ENCODE assay signal across 8 cellular contexts in genomic region chr18:79068299-79068945, GRCh38. TPM values are rescaled to one million over a fixed set of nuclear protein-coding genes. Genes with fewer than 3 reads are reported as not detected.
A peak's percentile ranks its signal among the peaks of the same experiment; 100 is the strongest.
DNase-seq lines count a peak whose midpoint lies in the region; ATAC-seq and TF ChIP-seq lines count a peak whose summit lies in the region.

No MANE protein-coding gene starts in this region.

- peak overlapping the region; percentile 81 for H3K4me2 ChIP-seq in osteoblast (ENCODE audit: insufficient read depth, low read length)

- H3K27ac Mint-ChIP-seq in T-helper 17 cell = peak overlapping the region; percentile 86

- no peak for TF ChIP-seq CTCF in osteoblast (IDR thresholded peaks at IDR 0.05; ENCODE audit: extremely low read depth, low read depth, low read length)

- H3K4me3 Mint-ChIP-seq in T-helper 17 cell = peak overlapping the region; percentile 86

- ATAC-seq in GM18517 (IDR thresholded peaks at IDR 0.05; ENCODE audit: unreplicated experiment) = peak; percentile 28
- peak; percentile 37 for ATAC-seq in HG02973 (IDR thresholded peaks at IDR 0.05; ENCODE audit: unreplicated experiment)
- peak; percentile 54 for ATAC-seq in T-helper 17 cell

- H3K79me2 ChIP-seq in osteoblast (ENCODE audit: insufficient read depth, low read length) = peaks cover 20% of the 10 kb centered on the region

- 17 to 18% methylated on average over 42 to 51 of the region's 51 CpGs for WGBS in esophagus, 2 donors

- H3K27me3 ChIP-seq in esophagus (ENCODE audit: control insufficient read depth in 1 of 2, insufficient read depth in 2 of 2, low read length in 2 of 2) (no peaks in the 10 kb centered on the region), osteoblast (ENCODE audit: insufficient read depth, low read length) (no peaks in the 10 kb centered on the region)

- no peaks in the 10 kb centered on the region for H3K36me3 Mint-ChIP-seq in T-helper 17 cell (ENCODE audit: low read depth)

- H3K9me3 ChIP-seq in T-helper 17 cell (ENCODE audit: control insufficient read depth, low read length, poor library complexity, severe bottlenecking) (peaks cover 3% of the 10 kb centered on the region), esophagus (ENCODE audit: control insufficient read depth in 2 of 2, insufficient read depth in 1 of 2, low read depth in 1 of 2, low read length in 1 of 2) (peaks cover 0 to 21% of the 10 kb centered on the region in 2 donors), osteoblast (ENCODE audit: low read depth, low read length) (no peaks in the 10 kb centered on the region)

- no peaks in the 10 kb centered on the region for H3K27me3 Mint-ChIP-seq in T-helper 17 cell

- H3K27ac ChIP-seq in esophagus (ENCODE audit: low read depth in 2 of 2, low read length in 1 of 2) = peak overlapping the region; percentile 89 to 92
- peak overlapping the region; percentile 39 for H3K27ac ChIP-seq in osteoblast (ENCODE audit: low read depth, low read length)

- intact Hi-C loops in posterior vena cava (cut with DNase I) = loop anchor here in 1 of 2 donors (5.0 kb wide), 1 partner anchor 1154 kb away; no protein-coding TSS in a partner anchor

- peaks cover 16% of the 10 kb centered on the region for H3K4me1 Mint-ChIP-seq in T-helper 17 cell

- peak overlapping the region; percentile 88 for H2AFZ ChIP-seq in osteoblast (ENCODE audit: low read length)

- peaks cover 7% of the 10 kb centered on the region for H4K20me1 ChIP-seq in osteoblast (ENCODE audit: insufficient read depth, low read length)

- DNase-seq in T-helper 17 cell (peak in 2 of 3 donors; percentile 13 to 14), osteoblast (ENCODE audit: insufficient read length, low spot score, missing footprints) (no peak), posterior vena cava (ENCODE audit: low spot score) (no peak), NK-92 (lab: John Stamatoyannopoulos, UW; ENCODE audit: unreplicated experiment) (no peak), NCI-H446 treated with DMSO at 0.1 percent for 48 hours (lab: John Stamatoyannopoulos, UW) (no peak)

- peak overlapping the region; percentile 91 to 93 for H3K4me3 ChIP-seq in esophagus (ENCODE audit: low read depth in 1 of 2, low read length in 2 of 2)
- H3K4me3 ChIP-seq in osteoblast (ENCODE audit: insufficient read depth, low read length) = peak overlapping the region; percentile 80

- H3K4me1 ChIP-seq in esophagus (ENCODE audit: control insufficient read depth in 2 of 2, insufficient read depth in 2 of 2, low read length in 1 of 2) (peaks cover 0 to 5% of the 10 kb centered on the region in 2 donors), osteoblast (ENCODE audit: insufficient read depth, low read length) (peaks cover 15% of the 10 kb centered on the region)

- H3K36me3 ChIP-seq in esophagus (ENCODE audit: control insufficient read depth in 2 of 2, insufficient read depth in 2 of 2, low read length in 1 of 2) (no peaks in the 10 kb centered on the region), osteoblast (ENCODE audit: insufficient read depth, low read length) (no peaks in the 10 kb centered on the region)

RNA-seq across cellular contexts. Expression of gene ATP9B, which starts 0.8 kb away (rescaled TPM):
- total RNA-seq in T-helper 17 cell (10 to 100 TPM; 69.5 to 72.4 TPM), osteoblast (27.7 and 29.3 TPM in 2 replicates), posterior vena cava (10 to 100 TPM; 28.3 to 32.9 TPM)
- 10 to 100 TPM in 1 of 2 donors, 1 to 10 TPM in 1; 9.6 to 10.5 TPM for polyA plus RNA-seq in esophagus

Comparison
In these comparisons a context has a peak if more than half of its experiments do, and no peak if none do; other contexts are left out.
1. DNase-seq: peak in T-helper 17 cell (2 of 3); none in osteoblast (single experiment), posterior vena cava (single experiment), NK-92 (single experiment) and NCI-H446 treated with DMSO at 0.1 percent for 48 hours (single experiment).
2. Peak in every context shown above with its lines, with median percentiles within 50 percentile points of each other: ATAC-seq.